In the genomic region with DNA sequence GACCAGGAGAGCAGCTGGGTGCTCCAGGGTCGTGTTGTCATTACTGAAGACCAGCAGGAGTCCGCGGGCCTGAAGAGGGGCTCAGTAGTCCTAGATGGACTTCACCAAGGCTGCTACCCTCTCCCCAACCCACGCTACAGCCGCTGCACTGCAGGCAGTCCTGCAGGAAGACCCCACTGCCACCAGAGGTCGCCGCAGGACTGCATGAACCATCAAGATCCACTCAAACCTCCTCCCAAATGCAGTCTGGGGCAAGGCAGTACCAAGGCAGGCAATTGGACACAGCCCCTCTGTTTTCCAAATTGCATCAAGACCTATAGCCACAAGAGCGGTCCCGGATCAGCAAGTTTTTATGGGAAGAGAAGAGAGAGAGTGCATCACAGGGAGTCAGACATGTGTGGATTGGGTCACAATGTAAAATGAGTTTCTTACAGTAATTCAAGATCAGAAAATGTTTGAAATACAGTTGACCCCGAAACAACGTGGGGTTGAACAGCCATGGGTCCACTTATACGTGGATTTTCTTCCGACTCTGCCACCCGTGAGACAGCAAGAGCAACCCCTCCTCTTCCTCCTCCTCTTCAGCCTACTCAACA, we compare ENCODE assay signal across 9 cellular contexts. TPM values are rescaled to one million over a fixed set of nuclear protein-coding genes. Genes with fewer than 3 reads are reported as not detected.
A peak's percentile ranks its signal among the peaks of the same experiment; 100 is the strongest.
DNase-seq lines count a peak whose midpoint lies in the region; ATAC-seq and TF ChIP-seq lines count a peak whose summit lies in the region.
"Had no signal": no experiment of that assay in that cellular context is flagged by ENCODE, and none has a peak within 500 bp of the region (broad histone marks: within the 10 kb centered on the region; RNA-seq: fewer than 3 reads in every experiment).

No MANE protein-coding gene starts in this region.

- H3K4me3 ChIP-seq in CD4-positive, CD25-positive, alpha-beta regulatory T cell (ENCODE audit: low read depth, low read length): no peak overlapping the region
- H3K4me3 ChIP-seq in dorsolateral prefrontal cortex: no peak overlapping the region

- H3K4me1 Mint-ChIP-seq in CD4-positive, CD25-positive, alpha-beta regulatory T cell: no peaks in the 10 kb centered on the region

- H3K36me3 Mint-ChIP-seq in CD4-positive, CD25-positive, alpha-beta regulatory T cell: no peaks in the 10 kb centered on the region

- no peaks in the 10 kb centered on the region for H3K36me3 ChIP-seq in CD4-positive, CD25-positive, alpha-beta regulatory T cell (ENCODE audit: control insufficient read depth, insufficient read depth, low read length)

- H3K27me3 ChIP-seq in CD4-positive, CD25-positive, alpha-beta regulatory T cell (ENCODE audit: control insufficient read depth, insufficient read depth, low read length): peaks cover 2% of the 10 kb centered on the region
- H3K27me3 ChIP-seq in dorsolateral prefrontal cortex: no peaks in the 10 kb centered on the region

- no peak overlapping the region for H3K4me3 Mint-ChIP-seq in CD4-positive, CD25-positive, alpha-beta regulatory T cell

- peak; percentile 66 to 99 (median 95) for TF ChIP-seq CTCF in dorsolateral prefrontal cortex (IDR thresholded peaks at IDR 0.05 in 54 of 56, conservative IDR thresholded peaks at IDR 0.05 in 2 of 56; ENCODE audit: low read depth in 1 of 56, partially characterized antibody in 56 of 56)

- H3K27ac ChIP-seq in CD4-positive, CD25-positive, alpha-beta regulatory T cell (ENCODE audit: insufficient read depth, low read length, poor library complexity, severe bottlenecking): no peak overlapping the region
- H3K27ac ChIP-seq in dorsolateral prefrontal cortex: no peak overlapping the region

- ATAC-seq in CD4-positive, CD25-positive, alpha-beta regulatory T cell (ENCODE audit: low read depth in 2 of 2): peak; percentile 69 to 71
- peak; percentile 66 for ATAC-seq in GM19043 (IDR thresholded peaks at IDR 0.05; ENCODE audit: low read depth, unreplicated experiment)
- peak; percentile 74 for ATAC-seq in HG03280 (IDR thresholded peaks at IDR 0.05; ENCODE audit: unreplicated experiment)

- no peaks in the 10 kb centered on the region for H3K4me1 ChIP-seq in CD4-positive, CD25-positive, alpha-beta regulatory T cell (ENCODE audit: control insufficient read depth, insufficient read depth, low read length, poor library complexity, severe bottlenecking)

- H3K27ac Mint-ChIP-seq in CD4-positive, CD25-positive, alpha-beta regulatory T cell: no peak overlapping the region

- DNase-seq in CD4-positive, CD25-positive, alpha-beta regulatory T cell: peak; percentile 39 to 73 (median 52)
- DNase-seq in NCI-H460 (ENCODE audit: extremely low read depth, low read depth) (peak; percentile 59), dorsolateral prefrontal cortex (peak; percentile 67 to 84 (median 76)), lung microvascular endothelial cell (ENCODE audit: low read depth in 2 of 2) (peak; percentile 80 to 86)
- peak; percentile 69 to 72 for DNase-seq in activated CD4-positive, alpha-beta T cell treated with anti-CD3 and anti-CD28 coated beads, Interleukin-2, amount 50 U/mL, for 4 hours
- peak; percentile 12 to 33 for DNase-seq in stimulated activated CD8-positive, alpha-beta memory T cell treated with anti-CD3 and anti-CD28 coated beads, Interleukin-15, amount 100 ng/mL, for 4 hours (ENCODE audit: low read depth in 2 of 2)

- H3K9me3 Mint-ChIP-seq in CD4-positive, CD25-positive, alpha-beta regulatory T cell: no peaks in the 10 kb centered on the region

- intact Hi-C loops in dorsolateral prefrontal cortex (cut with DNase I): loop anchor here in 1 of 2 donors (2.0 kb wide), 1 partner anchor 50 kb away; no protein-coding TSS in a partner anchor

- peaks cover 25% of the 10 kb centered on the region for H3K27me3 Mint-ChIP-seq in CD4-positive, CD25-positive, alpha-beta regulatory T cell

- no peaks in the 10 kb centered on the region for H3K9me3 ChIP-seq in CD4-positive, CD25-positive, alpha-beta regulatory T cell (ENCODE audit: control insufficient read depth in 2 of 2, low read length in 2 of 2)

RNA-seq across cellular contexts. Expression of a gene that starts 46.7 kb away (rescaled TPM):
- total RNA-seq in CD4-positive, CD25-positive, alpha-beta regulatory T cell: not detected
- not detected for polyA plus RNA-seq in CD4-positive, CD25-positive, alpha-beta regulatory T cell
- 2.5 and 4.7 TPM in 2 replicates for total RNA-seq in NCI-H460 (2014; rRNA removed; shearing (Covaris generic))
- polyA plus RNA-seq in NCI-H460 (2014; cell fraction: nucleus; rRNA removed): 10.9 and 35.5 TPM in 2 replicates
- total RNA-seq in dorsolateral prefrontal cortex (10 to 100 TPM in 61 of 120 experiments, 1 to 10 TPM in 59; 3.3 to 20.4 (median 10.0) TPM), lung microvascular endothelial cell (0.60 and 1.7 TPM in 2 replicates)
- total RNA-seq: T-helper 2 cell treated with Interferon-gamma antibody and Interleukin-4, amounts not matched to agents 100 ng/mL and 5 ng/mL, for 36 hours had no signal

RNA-seq across cellular contexts. Expression of a gene that starts 58.7 kb away (rescaled TPM):
- total RNA-seq in CD4-positive, CD25-positive, alpha-beta regulatory T cell: not detected
- not detected for polyA plus RNA-seq in CD4-positive, CD25-positive, alpha-beta regulatory T cell
- total RNA-seq in NCI-H460 (2014; rRNA removed; shearing (Covaris generic)): not detected in 2 replicates
- polyA plus RNA-seq in NCI-H460 (2014; cell fraction: nucleus; rRNA removed): not detected in 2 replicates
- total RNA-seq in dorsolateral prefrontal cortex (not detected), lung microvascular endothelial cell (not detected in 2 replicates)
- total RNA-seq: T-helper 2 cell treated with Interferon-gamma antibody and Interleukin-4, amounts not matched to agents 100 ng/mL and 5 ng/mL, for 36 hours had no signal

Comparison
In these comparisons a context has a peak if more than half of its experiments do, and no peak if none do; other contexts are left out.
1. DNase-seq: peak in every context shown above with its lines; median percentile 83 in lung microvascular endothelial cell; 76 in dorsolateral prefrontal cortex; 70 in activated CD4-positive, alpha-beta T cell treated with anti-CD3 and anti-CD28 coated beads, Interleukin-2, amount 50 U/mL, for 4 hours; 59 in NCI-H460; 52 in CD4-positive, CD25-positive, alpha-beta regulatory T cell; 22 in stimulated activated CD8-positive, alpha-beta memory T cell treated with anti-CD3 and anti-CD28 coated beads, Interleukin-15, amount 100 ng/mL, for 4 hours.